17 cellular contexts compared by ENCODE assay signal in the genomic region with DNA sequence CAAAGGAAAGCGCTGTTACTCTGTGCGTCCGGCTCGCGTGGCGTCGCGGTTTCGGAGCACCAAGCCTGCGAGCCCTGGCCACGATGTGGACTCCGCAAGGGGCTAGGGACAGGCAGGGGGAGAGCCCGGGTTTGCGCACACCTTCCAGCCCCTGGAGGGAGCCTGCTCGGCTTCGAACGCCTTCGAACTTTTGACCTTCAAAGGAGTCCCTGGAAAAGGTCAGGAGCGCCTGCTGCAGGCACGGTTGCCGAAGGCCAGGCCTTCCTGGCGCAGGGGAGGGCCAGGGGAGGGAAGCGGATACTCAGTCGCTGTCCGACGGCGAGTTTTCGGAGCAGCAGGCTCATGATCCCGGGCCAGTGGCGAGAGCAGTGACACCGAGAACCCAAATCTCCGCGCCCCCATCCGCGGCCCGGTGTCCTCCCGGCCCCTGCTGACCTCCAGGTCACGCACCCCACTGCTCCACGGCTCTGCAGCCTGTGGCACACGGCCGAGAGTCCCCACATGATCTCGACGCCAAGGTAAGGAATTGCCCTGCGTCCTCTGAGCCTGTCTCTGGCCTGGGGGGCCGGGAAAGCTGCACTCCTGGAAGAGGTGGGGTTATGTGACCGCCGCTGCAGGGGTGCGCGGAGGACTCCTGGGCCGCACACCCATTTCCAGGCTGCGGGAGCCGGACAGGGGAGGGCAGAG. TPM values are rescaled to one million over a fixed set of nuclear protein-coding genes. Genes with fewer than 3 reads are reported as not detected.
A peak's percentile ranks its signal among the peaks of the same experiment; 100 is the strongest.
DNase-seq lines count a peak whose midpoint lies in the region; ATAC-seq and TF ChIP-seq lines count a peak whose summit lies in the region.
"Had no signal": no experiment of that assay in that cellular context is flagged by ENCODE, and none has a peak within 500 bp of the region (broad histone marks: within the 10 kb centered on the region; RNA-seq: fewer than 3 reads in every experiment).

No MANE protein-coding gene starts in this region.

- H3K4me1 Mint-ChIP-seq in neural crest cell (peaks cover 15% of the 10 kb centered on the region), progenitor cell of endocrine pancreas (ENCODE audit: low read depth) (peaks cover 6% of the 10 kb centered on the region)

- H3K9ac ChIP-seq in HUES6 (ENCODE audit: low read length) = no peak overlapping the region

- H3K4me1 ChIP-seq in HUES6 (ENCODE audit: control insufficient read depth, insufficient read depth, low read length) = peaks cover 61% of the 10 kb centered on the region
- peaks cover 5 to 9% of the 10 kb centered on the region in 2 donors for H3K4me1 ChIP-seq in esophagus (ENCODE audit: control insufficient read depth in 2 of 2, insufficient read depth in 2 of 2, low read length in 1 of 2)

- TF ChIP-seq CTCF in neural crest cell (conservative IDR thresholded peaks at IDR 0.05) (no peak), progenitor cell of endocrine pancreas (IDR thresholded peaks at IDR 0.05; ENCODE audit: unreplicated experiment) (no peak)

- H3K27ac Mint-ChIP-seq in neural crest cell (ENCODE audit: unreplicated experiment) = no peak overlapping the region
- H3K27ac Mint-ChIP-seq in progenitor cell of endocrine pancreas = no peak overlapping the region
- H3K27ac Mint-ChIP-seq: CD4-positive, alpha-beta memory T cell; nephron progenitor cell had no signal

- DNase-seq in ELF-1 (ENCODE audit: low read depth, low spot score) (peak; percentile 67), neural crest cell (ENCODE audit: low read depth, low spot score) (peak; percentile 9), progenitor cell of endocrine pancreas (ENCODE audit: low spot score, unreplicated experiment) (no peak), DMS153 (lab: John Stamatoyannopoulos, UW) (no peak)
- DNase-seq: activated effector memory CD4-positive, alpha-beta T cell treated with Interleukin-2 at 50 U/mL for 16 hours; CD4-positive, alpha-beta memory T cell; dorsolateral prefrontal cortex; foreskin melanocyte; NCI-H1694 treated with DMSO at 0.1 percent for 48 hours; NCI-H524 treated with DMSO at 0.1 percent for 48 hours; T-helper 9 cell had no signal

- H3K27me3 ChIP-seq in HUES6 (ENCODE audit: control insufficient read depth, insufficient read depth, low read length) = peaks cover 100% of the 10 kb centered on the region
- H3K27me3 ChIP-seq in esophagus (ENCODE audit: control insufficient read depth in 1 of 2, insufficient read depth in 2 of 2, low read length in 2 of 2) = peaks cover 0 to 4% of the 10 kb centered on the region in 2 donors

- H3K4me3 Mint-ChIP-seq in neural crest cell (no peak overlapping the region), progenitor cell of endocrine pancreas (ENCODE audit: low read depth) (no peak overlapping the region)
- H3K4me3 Mint-ChIP-seq: CD4-positive, alpha-beta memory T cell had no signal

- H3K9me3 Mint-ChIP-seq in neural crest cell = no peaks in the 10 kb centered on the region
- H3K9me3 Mint-ChIP-seq in progenitor cell of endocrine pancreas (ENCODE audit: low read depth) = no peaks in the 10 kb centered on the region
- H3K9me3 Mint-ChIP-seq: nephron progenitor cell had no signal

- no peaks in the 10 kb centered on the region for H3K9me3 ChIP-seq in HUES6 (ENCODE audit: control insufficient read depth, insufficient read depth, low read depth, low read length)
- peaks cover 0 to 3% of the 10 kb centered on the region in 2 donors for H3K9me3 ChIP-seq in esophagus (ENCODE audit: control insufficient read depth in 2 of 2, insufficient read depth in 1 of 2, low read depth in 1 of 2, low read length in 1 of 2)

- ATAC-seq in GM18517 (IDR thresholded peaks at IDR 0.05; ENCODE audit: unreplicated experiment) (no peak), HG02798 (IDR thresholded peaks at IDR 0.05; ENCODE audit: poor library complexity, unreplicated experiment) (no peak)

- peaks cover 94% of the 10 kb centered on the region for H3K27me3 Mint-ChIP-seq in neural crest cell (ENCODE audit: low read depth)
- H3K27me3 Mint-ChIP-seq in progenitor cell of endocrine pancreas = peaks cover 83% of the 10 kb centered on the region

- H3K4me3 ChIP-seq in HUES6 (ENCODE audit: low read depth, low read length) (peak overlapping the region; percentile 54), esophagus (ENCODE audit: low read depth in 1 of 2, low read length in 2 of 2) (peak overlapping the region; percentile 66 to 75)

- H3K36me3 ChIP-seq in HUES6 (ENCODE audit: control insufficient read depth, insufficient read depth, low read length) (no peaks in the 10 kb centered on the region), esophagus (ENCODE audit: control insufficient read depth in 2 of 2, insufficient read depth in 2 of 2, low read length in 1 of 2) (peaks cover 0 to 4% of the 10 kb centered on the region in 2 donors)

- H3K27ac ChIP-seq in HUES6 (ENCODE audit: low read depth, low read length) = no peak overlapping the region
- peak overlapping the region; percentile 90 to 93 for H3K27ac ChIP-seq in esophagus (ENCODE audit: low read depth in 2 of 2, low read length in 1 of 2)
- H3K27ac ChIP-seq: dorsolateral prefrontal cortex, skin epidermis had no signal

- H3K36me3 Mint-ChIP-seq in neural crest cell (ENCODE audit: low read depth) (no peaks in the 10 kb centered on the region), progenitor cell of endocrine pancreas (ENCODE audit: insufficient read depth) (no peaks in the 10 kb centered on the region)
- H3K36me3 Mint-ChIP-seq: CD4-positive, alpha-beta memory T cell had no signal

- 4 to 8% methylated on average over 49 to 52 of the region's 52 CpGs for WGBS in esophagus, 2 donors

RNA-seq across cellular contexts. Expression of gene SIM2, which starts 1.3 kb away (rescaled TPM):
- polyA plus RNA-seq in esophagus = 10 to 100 TPM; 18.7 to 42.9 TPM
- not detected in 2 replicates for total RNA-seq in neural crest cell
- total RNA-seq in progenitor cell of endocrine pancreas = 0.31 and 0.38 TPM in 2 replicates
- total RNA-seq: CD4-positive, alpha-beta memory T cell had no signal

Comparison
In these comparisons a context has a peak if more than half of its experiments do, and no peak if none do; other contexts are left out.
1. DNase-seq: peak in ELF-1 (single experiment) and neural crest cell (single experiment); none in progenitor cell of endocrine pancreas (single experiment) and DMS153 (single experiment).